Comparison of ENCODE assay signal across 8 cellular contexts in genomic region chr17:14299261-14300093, GRCh38. TPM values are rescaled to one million over a fixed set of nuclear protein-coding genes. Genes with fewer than 3 reads are reported as not detected.
DNase-seq lines count a peak whose midpoint lies in the region; ATAC-seq and TF ChIP-seq lines count a peak whose summit lies in the region.

No MANE protein-coding gene starts in this region.

- WGBS in lung, 2 donors, result 1 to 3% methylated on average over 51 to 52 of the region's 52 CpGs

- peaks cover 63% of the 10 kb centered on the region for H3K4me1 ChIP-seq in CD4-positive, CD25-positive, alpha-beta regulatory T cell (ENCODE audit: control insufficient read depth, insufficient read depth, low read length, poor library complexity, severe bottlenecking)
- H3K4me1 ChIP-seq in breast epithelium (peaks cover 5 to 6% of the 10 kb centered on the region in 2 donors), lung (ENCODE audit: control insufficient read depth in 2 of 2, insufficient read depth in 2 of 2, low read length in 2 of 2) (peaks cover 0 to 38% of the 10 kb centered on the region in 2 donors), thoracic aorta (ENCODE audit: control insufficient read depth in 1 of 2, low read depth in 2 of 2) (peaks cover 30 to 56% of the 10 kb centered on the region in 2 donors)

- peaks cover 11 to 59% (median 36%) of the 10 kb centered on the region in 4 donors for H3K4me1 Mint-ChIP-seq in CD4-positive, CD25-positive, alpha-beta regulatory T cell

- H3K27ac Mint-ChIP-seq in CD4-positive, CD25-positive, alpha-beta regulatory T cell, result peak overlapping the region; percentile 65 to 88 (median 77)

- in situ Hi-C loops in GM13976 (cut with MboI; ENCODE audit: low sequenced_read_pairs, unreplicated experiment), result no loop called here

- peak overlapping the region; percentile 89 to 98 (median 93) for H3K4me3 Mint-ChIP-seq in CD4-positive, CD25-positive, alpha-beta regulatory T cell

- intact Hi-C loops in breast epithelium (cut with DNase I; ENCODE audit: low total_unique reads), result loop anchor here (10.0 kb wide), 1 partner anchor 695 kb away; the partner anchor contains the start of gene HS3ST3A1

- TF ChIP-seq POLR2A in breast epithelium (IDR thresholded peaks at IDR 0.05), result no peak

- H3K9me3 Mint-ChIP-seq in CD4-positive, CD25-positive, alpha-beta regulatory T cell, result peaks cover 0 to 5% (median 0%) of the 10 kb centered on the region in 7 donors

- DNase-seq in CD4-positive, CD25-positive, alpha-beta regulatory T cell, result peak; percentile 39 to 58 (median 46)
- DNase-seq in RKO (ENCODE audit: low spot score), result peak; percentile 33
- DNase-seq in breast epithelium (ENCODE audit: low spot score in 2 of 2), result no peak
- DNase-seq in lung (ENCODE audit: low spot score), result peak; percentile 36
- DNase-seq in thoracic aorta (ENCODE audit: low spot score), result no peak
- no peak for DNase-seq in OCI-M2 (lab: John Stamatoyannopoulos, UW; ENCODE audit: unreplicated experiment)
- no peak for DNase-seq in GM13976 (ENCODE audit: low spot score)
- DNase-seq in amniotic stem cell (lab: John Stamatoyannopoulos, UW), result no peak

- H3K27me3 ChIP-seq in CD4-positive, CD25-positive, alpha-beta regulatory T cell (ENCODE audit: control insufficient read depth, insufficient read depth, low read length), result peaks cover 18% of the 10 kb centered on the region
- H3K27me3 ChIP-seq in breast epithelium (peaks cover 0 to 56% of the 10 kb centered on the region in 2 donors), lung (ENCODE audit: control insufficient read depth, insufficient read depth) (no peaks in the 10 kb centered on the region), thoracic aorta (replicated peaks; ENCODE audit: insufficient read depth) (peaks cover 42% of the 10 kb centered on the region)

- H3K27ac ChIP-seq in CD4-positive, CD25-positive, alpha-beta regulatory T cell (ENCODE audit: insufficient read depth, low read length, poor library complexity, severe bottlenecking), result no peak overlapping the region
- H3K27ac ChIP-seq in breast epithelium (peak overlapping the region in 1 of 2 donors; percentile 57), lung (ENCODE audit: low read depth in 1 of 2, low read length in 1 of 2) (no peak overlapping the region), thoracic aorta (no peak overlapping the region)

- TF ChIP-seq CTCF in breast epithelium (IDR thresholded peaks at IDR 0.05) (no peak), lung (IDR thresholded peaks at IDR 0.05; ENCODE audit: control extremely low read depth, extremely low read depth) (no peak), thoracic aorta (IDR thresholded peaks at IDR 0.05) (no peak), GM13976 (IDR thresholded peaks at IDR 0.05; ENCODE audit: borderline replicate concordance, control extremely low read depth, extremely low read depth, insufficient read depth, missing control alignments) (no peak)

- peaks cover 7% of the 10 kb centered on the region for H3K36me3 Mint-ChIP-seq in CD4-positive, CD25-positive, alpha-beta regulatory T cell

- ATAC-seq in CD4-positive, CD25-positive, alpha-beta regulatory T cell (ENCODE audit: low read depth in 2 of 2), result no peak
- ATAC-seq in lung (ENCODE audit: insufficient read depth, low FRiP score) (no peak), thoracic aorta (ENCODE audit: insufficient number of reproducible peaks, low FRiP score, low read depth) (no peak)

- H3K4me3 ChIP-seq in CD4-positive, CD25-positive, alpha-beta regulatory T cell (ENCODE audit: low read depth, low read length), result peak overlapping the region; percentile 94
- H3K4me3 ChIP-seq in breast epithelium, result peak overlapping the region; percentile 32 to 89 (median 78)
- no peak overlapping the region for H3K4me3 ChIP-seq in lung
- peak overlapping the region; percentile 77 for H3K4me3 ChIP-seq in thoracic aorta

- no peaks in the 10 kb centered on the region for H3K9me3 ChIP-seq in CD4-positive, CD25-positive, alpha-beta regulatory T cell (ENCODE audit: control insufficient read depth in 2 of 2, low read length in 2 of 2)
- no peaks in the 10 kb centered on the region for H3K9me3 ChIP-seq in breast epithelium
- peaks cover 0 to 9% of the 10 kb centered on the region in 2 donors for H3K9me3 ChIP-seq in lung (ENCODE audit: control insufficient read depth in 2 of 2, insufficient read depth in 1 of 2, low read length in 1 of 2)
- no peaks in the 10 kb centered on the region for H3K9me3 ChIP-seq in thoracic aorta

- no peaks in the 10 kb centered on the region for H3K36me3 ChIP-seq in CD4-positive, CD25-positive, alpha-beta regulatory T cell (ENCODE audit: control insufficient read depth, insufficient read depth, low read length)
- no peaks in the 10 kb centered on the region for H3K36me3 ChIP-seq in breast epithelium
- no peaks in the 10 kb centered on the region for H3K36me3 ChIP-seq in lung (ENCODE audit: control insufficient read depth in 2 of 2, insufficient read depth in 2 of 2, low read length in 2 of 2)
- H3K36me3 ChIP-seq in thoracic aorta, result no peaks in the 10 kb centered on the region

- peaks cover 52% of the 10 kb centered on the region for H3K27me3 Mint-ChIP-seq in CD4-positive, CD25-positive, alpha-beta regulatory T cell

RNA-seq across cellular contexts. Expression of gene HS3ST3B1, which starts 1.4 kb away (rescaled TPM):
- total RNA-seq in CD4-positive, CD25-positive, alpha-beta regulatory T cell, result 47.8 TPM
- polyA plus RNA-seq in CD4-positive, CD25-positive, alpha-beta regulatory T cell, result 10 to 100 TPM; 22.7 to 36.9 (median 25.0) TPM
- total RNA-seq in breast epithelium, result 1 to 10 TPM in 2 of 3 donors, under 1 TPM in 1; 0.96 to 3.6 (median 2.8) TPM
- total RNA-seq in lung, result 1 to 10 TPM; 4.1 to 6.5 TPM
- polyA plus RNA-seq in lung, result 10 to 100 TPM in 1 of 2 donors, under 1 TPM in 1; 0.87 to 14.6 TPM
- 1 to 10 TPM; 2.7 to 4.8 TPM for total RNA-seq in thoracic aorta

Comparison
In these comparisons a context has a peak if more than half of its experiments do, and no peak if none do; other contexts are left out.
1. DNase-seq: peak in CD4-positive, CD25-positive, alpha-beta regulatory T cell (3 of 3), RKO (single experiment) and lung (single experiment); none in breast epithelium (0 of 2), thoracic aorta (single experiment), OCI-M2 (single experiment), GM13976 (single experiment) and amniotic stem cell (single experiment).